In genomic region chr11:111688028-111688427, GRCh38 we compare ENCODE assay signal across 25 cellular contexts.
"Had no signal": no experiment of that assay in that cellular context is flagged by ENCODE, and none has a peak within 500 bp of the region (broad histone marks: within the 10 kb centered on the region; RNA-seq: fewer than 3 reads in every experiment).

No MANE protein-coding gene starts in this region.

- ATAC-seq: activated CD8-positive, alpha-beta memory T cell treated with anti-CD3 and anti-CD28 coated beads, Interleukin-2, amount 10 ng/mL, durations not matched to agents 7 days and 5 days; activated T-helper 17 cell treated with anti-CD3 and anti-CD28 coated beads, Interleukin-2, amount 50 U/mL, for 72 hours; body of pancreas; lower lobe of right lung; natural killer cell treated with Interleukin-12 subunit alpha and Interleukin-12 subunit beta and Interleukin-15 and Interleukin-18, amount 100 ng/mL, for 72 hours; stimulated activated naive CD8-positive, alpha-beta T cell treated with anti-CD3 and anti-CD28 coated beads, Interleukin-15, amount 100 ng/mL, for 72 hours had no signal

- H3K9me3 Mint-ChIP-seq: activated B cell treated with CpG ODN at 0.5 μM for 24 hours; activated CD4-positive, alpha-beta memory T cell treated with anti-CD3 and anti-CD28 coated beads, Interleukin-2, amount 10 ng/mL, durations not matched to agents 7 days and 5 days; activated naive CD8-positive, alpha-beta T cell treated with anti-CD3 and anti-CD28 coated beads, Interleukin-2, amount 10 ng/mL, durations not matched to agents 7 days and 5 days; activated T-helper 17 cell treated with anti-CD3 and anti-CD28 coated beads, Interleukin-2, amount 50 U/mL, for 72 hours; endodermal cell; natural killer cell treated with Interleukin-12 subunit alpha and Interleukin-12 subunit beta and Interleukin-15 and Interleukin-18, amount 100 ng/mL, for 72 hours; stimulated activated naive CD8-positive, alpha-beta T cell treated with anti-CD3 and anti-CD28 coated beads, Interleukin-15, amount 100 ng/mL, for 72 hours; T-helper 2 cell treated with Interferon-gamma antibody and Interleukin-4, amounts not matched to agents 5 μg/mL and 100 μg/mL, for 36 hours; type B pancreatic cell had no signal

- H3K4me3 ChIP-seq: body of pancreas, dorsolateral prefrontal cortex, lower lobe of right lung, right atrium auricular region had no signal

- H3K27me3 ChIP-seq: body of pancreas, dorsolateral prefrontal cortex, right atrium auricular region had no signal

- H3K27ac Mint-ChIP-seq: activated B cell treated with CpG ODN at 0.5 μM for 24 hours; activated CD4-positive, alpha-beta memory T cell treated with anti-CD3 and anti-CD28 coated beads, Interleukin-2, amount 10 ng/mL, durations not matched to agents 7 days and 5 days; activated CD8-positive, alpha-beta memory T cell treated with anti-CD3 and anti-CD28 coated beads, Interleukin-2, amount 10 ng/mL, durations not matched to agents 7 days and 5 days; activated naive CD8-positive, alpha-beta T cell treated with anti-CD3 and anti-CD28 coated beads, Interleukin-2, amount 10 ng/mL, durations not matched to agents 7 days and 5 days; activated T-helper 17 cell treated with anti-CD3 and anti-CD28 coated beads, Interleukin-2, amount 50 U/mL, for 72 hours; endodermal cell; natural killer cell treated with Interleukin-12 subunit alpha and Interleukin-12 subunit beta and Interleukin-15 and Interleukin-18, amount 100 ng/mL, for 72 hours; stimulated activated naive CD8-positive, alpha-beta T cell treated with anti-CD3 and anti-CD28 coated beads, Interleukin-15, amount 100 ng/mL, for 72 hours; T-helper 2 cell treated with Interferon-gamma antibody and Interleukin-4, amounts not matched to agents 5 μg/mL and 100 μg/mL, for 36 hours; type B pancreatic cell had no signal

- H3K4me1 Mint-ChIP-seq: activated B cell treated with CpG ODN at 0.5 μM for 24 hours; activated CD4-positive, alpha-beta memory T cell treated with anti-CD3 and anti-CD28 coated beads, Interleukin-2, amount 10 ng/mL, durations not matched to agents 7 days and 5 days; activated CD8-positive, alpha-beta memory T cell treated with anti-CD3 and anti-CD28 coated beads, Interleukin-2, amount 10 ng/mL, durations not matched to agents 7 days and 5 days; stimulated activated naive CD8-positive, alpha-beta T cell treated with anti-CD3 and anti-CD28 coated beads, Interleukin-15, amount 100 ng/mL, for 72 hours had no signal

- H3K4me1 ChIP-seq: lower lobe of right lung, right atrium auricular region had no signal

- FAIRE-seq: TTC549 had no signal

- H3K9me3 ChIP-seq: body of pancreas, lower lobe of right lung, right atrium auricular region had no signal

- H3K27me3 Mint-ChIP-seq: activated B cell treated with CpG ODN at 0.5 μM for 24 hours; activated CD4-positive, alpha-beta memory T cell treated with anti-CD3 and anti-CD28 coated beads, Interleukin-2, amount 10 ng/mL, durations not matched to agents 7 days and 5 days; activated CD8-positive, alpha-beta memory T cell treated with anti-CD3 and anti-CD28 coated beads, Interleukin-2, amount 10 ng/mL, durations not matched to agents 7 days and 5 days; activated naive CD8-positive, alpha-beta T cell treated with anti-CD3 and anti-CD28 coated beads, Interleukin-2, amount 10 ng/mL, durations not matched to agents 7 days and 5 days; activated T-helper 17 cell treated with anti-CD3 and anti-CD28 coated beads, Interleukin-2, amount 50 U/mL, for 72 hours; natural killer cell treated with Interleukin-12 subunit alpha and Interleukin-12 subunit beta and Interleukin-15 and Interleukin-18, amount 100 ng/mL, for 72 hours; stimulated activated naive CD8-positive, alpha-beta T cell treated with anti-CD3 and anti-CD28 coated beads, Interleukin-15, amount 100 ng/mL, for 72 hours; type B pancreatic cell had no signal

- DNase-seq: activated B cell treated with CpG ODN at 0.5 μM for 24 hours; activated CD4-positive, alpha-beta memory T cell treated with anti-CD3 and anti-CD28 coated beads, Interleukin-2, amount 10 ng/mL, durations not matched to agents 7 days and 5 days; activated CD4-positive, alpha-beta T cell treated with anti-CD3 and anti-CD28 coated beads for 4 hours; activated CD8-positive, alpha-beta memory T cell treated with anti-CD3 and anti-CD28 coated beads, Interleukin-2, amount 10 ng/mL, durations not matched to agents 7 days and 5 days; activated naive CD4-positive, alpha-beta T cell; activated naive CD8-positive, alpha-beta T cell treated with anti-CD3 and anti-CD28 coated beads, Interleukin-2, amount 10 ng/mL, durations not matched to agents 7 days and 5 days; amygdala; caudate nucleus; dorsolateral prefrontal cortex; endodermal cell; foreskin melanocyte; glutamatergic neuron; lower lobe of right lung; nucleus accumbens; stimulated activated CD4-positive, alpha-beta T cell treated with anti-CD3 and anti-CD28 coated beads, Interleukin-15, amount 100 ng/mL, for 24 hours; stimulated activated CD4-positive, alpha-beta T cell treated with anti-CD3 and anti-CD28 coated beads, Interleukin-2, amount 100 ng/mL, for 48 hours; stimulated activated naive CD8-positive, alpha-beta T cell treated with anti-CD3 and anti-CD28 coated beads, Interleukin-15, amount 100 ng/mL, for 72 hours had no signal

- H3K27ac ChIP-seq: epithelial cell of prostate, lower lobe of right lung, right atrium auricular region had no signal

- H3K4me3 Mint-ChIP-seq: activated B cell treated with CpG ODN at 0.5 μM for 24 hours; activated CD4-positive, alpha-beta memory T cell treated with anti-CD3 and anti-CD28 coated beads, Interleukin-2, amount 10 ng/mL, durations not matched to agents 7 days and 5 days; activated CD8-positive, alpha-beta memory T cell treated with anti-CD3 and anti-CD28 coated beads, Interleukin-2, amount 10 ng/mL, durations not matched to agents 7 days and 5 days; activated naive CD8-positive, alpha-beta T cell treated with anti-CD3 and anti-CD28 coated beads, Interleukin-2, amount 10 ng/mL, durations not matched to agents 7 days and 5 days; activated T-helper 17 cell treated with anti-CD3 and anti-CD28 coated beads, Interleukin-2, amount 50 U/mL, for 72 hours; endodermal cell; natural killer cell treated with Interleukin-12 subunit alpha and Interleukin-12 subunit beta and Interleukin-15 and Interleukin-18, amount 100 ng/mL, for 72 hours; stimulated activated naive CD8-positive, alpha-beta T cell treated with anti-CD3 and anti-CD28 coated beads, Interleukin-15, amount 100 ng/mL, for 72 hours; T-helper 2 cell treated with Interferon-gamma antibody and Interleukin-4, amounts not matched to agents 5 μg/mL and 100 μg/mL, for 36 hours; type B pancreatic cell had no signal
